ENCODE assay signal across 1 cellular context in the genomic region with DNA sequence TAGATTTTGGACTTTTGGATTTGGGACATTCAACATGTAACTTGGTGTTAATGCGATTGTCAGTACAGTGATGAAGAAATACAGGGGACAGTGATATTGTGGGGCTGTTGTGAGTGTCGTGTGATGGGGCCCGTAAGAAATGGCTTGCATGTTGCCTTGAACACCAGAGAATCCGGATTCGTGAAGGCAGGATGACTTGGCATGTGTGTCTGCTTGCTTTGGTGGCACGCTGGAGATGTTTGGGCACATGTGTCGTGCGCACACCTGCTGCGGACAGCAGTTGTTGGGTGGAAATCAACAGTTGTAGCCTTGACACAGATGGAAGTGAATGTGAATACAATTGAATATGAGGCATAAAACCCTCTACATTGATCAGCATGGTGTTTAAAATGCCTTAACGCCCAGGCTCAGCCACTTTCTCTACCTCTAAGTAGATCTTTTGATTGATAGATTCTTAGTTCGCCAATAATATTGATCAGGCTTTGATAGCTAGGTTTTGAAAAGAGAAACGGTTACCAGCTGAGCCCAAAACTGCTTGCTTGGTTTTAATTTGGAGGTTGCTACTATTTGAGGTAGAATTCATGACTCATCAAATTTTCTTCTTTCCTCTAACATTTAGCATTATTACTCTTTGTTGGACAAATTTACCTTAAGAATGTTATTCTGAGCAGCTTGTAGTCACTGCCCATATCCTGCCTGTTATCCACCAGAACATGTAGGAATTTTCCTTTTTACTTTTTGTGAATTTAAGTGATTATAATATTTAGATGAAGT.
TF ChIP-seq lines count a peak whose summit lies in the region.

No MANE protein-coding gene starts in this region.

TF ChIP-seq in SK-N-SH treated with all-trans-retinoic acid at 6 μM for 48 hours, 23 proteins besides CTCF, POLR2A, EP300 and RAD21:
- no peak for TF ChIP-seq PATZ1 (CRISPR knock-in tag; IDR thresholded peaks at IDR 0.05; ENCODE audit: borderline replicate concordance)
- no peak for TF ChIP-seq ZNF565 (CRISPR knock-in tag; conservative IDR thresholded peaks at IDR 0.05; ENCODE audit: low read depth)
- no peak for TF ChIP-seq ISL1 (CRISPR knock-in tag; IDR thresholded peaks at IDR 0.05)
- TF ChIP-seq PPARA (CRISPR knock-in tag; IDR thresholded peaks at IDR 0.05; ENCODE audit: borderline replicate concordance), result no peak
- TF ChIP-seq TOX (CRISPR knock-in tag; IDR thresholded peaks at IDR 0.05; ENCODE audit: borderline replicate concordance), result no peak
- TF ChIP-seq ZNF70 (CRISPR knock-in tag; IDR thresholded peaks at IDR 0.05), result no peak
- TF ChIP-seq ZFP3 (CRISPR knock-in tag; IDR thresholded peaks at IDR 0.05), result no peak
- no peak; the same call in 1 of the 2 replicates for TF ChIP-seq BACH2 (CRISPR knock-in tag; IDR thresholded peaks at IDR 0.05; ENCODE audit: borderline replicate concordance)
- no peak for TF ChIP-seq ARNTL (CRISPR knock-in tag; IDR thresholded peaks at IDR 0.05; ENCODE audit: borderline replicate concordance, low read depth)
- no peak for TF ChIP-seq TCF4 (CRISPR knock-in tag; IDR thresholded peaks at IDR 0.05; ENCODE audit: borderline replicate concordance)
- TF ChIP-seq POU6F1 (CRISPR knock-in tag; IDR thresholded peaks at IDR 0.05; ENCODE audit: borderline replicate concordance, low read depth), result no peak
